1 cellular context compared by ENCODE assay signal in genomic region chr7:101486056-101486763, GRCh38.
TF ChIP-seq lines count a peak whose summit lies in the region.

No MANE protein-coding gene starts in this region.

TF ChIP-seq in H1, 55 proteins besides CTCF, POLR2A, EP300 and RAD21 (continued from another document):
- TF ChIP-seq CHD7 (IDR thresholded peaks at IDR 0.05; ENCODE audit: insufficient replicate concordance, low read length) (no peak), TCF12 (IDR thresholded peaks at IDR 0.05; ENCODE audit: low read depth, low read length) (peak; percentile 52; the same call in 1 of the 2 replicates), SP4 (IDR thresholded peaks at IDR 0.05; ENCODE audit: low read length) (no peak), KDM4A (IDR thresholded peaks at IDR 0.05; ENCODE audit: low read depth, low read length, severe bottlenecking) (no peak), USF2 (IDR thresholded peaks at IDR 0.05; ENCODE audit: low read length) (no peak), TAF1 (IDR thresholded peaks at IDR 0.05; ENCODE audit: low read depth, low read length) (no peak), FOSL1 (IDR thresholded peaks at IDR 0.05; ENCODE audit: insufficient read depth, low read depth, low read length) (no peak), SUZ12 (IDR thresholded peaks at IDR 0.05; ENCODE audit: low read length) (no peak), CEBPB (IDR thresholded peaks at IDR 0.05; ENCODE audit: low read depth, low read length) (no peak), SP1 (IDR thresholded peaks at IDR 0.05; ENCODE audit: low read depth, low read length) (0 out of 2 replicates have a peak, but pooled peaks have one; percentile 11), ATF3 (IDR thresholded peaks at IDR 0.05; ENCODE audit: insufficient read depth, low read depth, low read length) (no peak), JUND (IDR thresholded peaks at IDR 0.05; ENCODE audit: low read length) (no peak), MAX (IDR thresholded peaks at IDR 0.05) (no peak), RFX5 (IDR thresholded peaks at IDR 0.05; ENCODE audit: borderline replicate concordance, low read depth, low read length) (no peak), SIRT6 (IDR thresholded peaks at IDR 0.05; ENCODE audit: low read length) (no peak), MAFK (IDR thresholded peaks at IDR 0.05; ENCODE audit: low read depth, low read length) (no peak), TEAD4 (IDR thresholded peaks at IDR 0.05; ENCODE audit: low read depth, low read length) (peak; percentile 76; the same call in 1 of the 2 replicates)
TF ChIP-seq in H1: peak in this region for 3.
